1 cellular context compared by ENCODE assay signal in the genomic region with DNA sequence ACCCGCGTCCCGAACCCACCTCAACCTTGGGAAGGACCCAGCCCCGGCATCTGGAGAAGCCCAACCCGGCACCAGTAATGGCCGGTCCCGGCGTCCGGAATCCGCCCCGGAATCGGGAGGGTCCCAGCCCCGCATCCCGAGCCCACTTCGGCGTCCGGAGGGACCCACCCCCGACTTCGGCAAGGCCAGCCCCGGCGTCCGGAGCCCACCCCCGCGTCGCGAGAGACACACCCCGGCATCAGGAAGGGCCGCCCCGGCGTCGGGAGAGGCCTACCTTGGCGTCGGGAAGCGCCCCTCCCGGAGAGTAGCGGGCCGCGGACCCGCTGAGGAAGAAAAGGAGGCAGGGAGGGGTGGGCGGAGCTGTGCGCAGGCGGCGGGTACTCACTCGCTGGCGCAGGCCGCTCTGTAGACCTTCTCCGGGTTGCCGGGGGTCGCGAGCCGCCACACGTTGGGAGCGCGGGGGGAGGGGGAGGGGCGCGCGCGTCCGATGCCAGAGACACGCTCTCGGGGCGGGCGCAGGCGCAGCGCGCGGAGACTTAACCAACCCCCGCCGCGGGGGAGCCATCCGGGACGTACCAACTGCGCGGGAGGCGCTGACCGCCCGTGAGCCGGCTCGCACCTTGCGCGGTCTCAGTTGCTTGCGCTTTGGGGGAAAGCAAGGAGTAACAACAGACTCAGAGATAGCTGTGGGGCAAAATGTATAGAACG.
TF ChIP-seq lines count a peak whose summit lies in the region.

A gene (minus strand): TSS at position 515 of the 708 bp plus-strand sequence. CDS start 24,164 bp downstream, outside the sequence.

TF ChIP-seq in HepG2, 621 proteins besides CTCF, POLR2A, EP300 and RAD21 (continued from another document and continues in another):
- TF ChIP-seq, protein P1, sequence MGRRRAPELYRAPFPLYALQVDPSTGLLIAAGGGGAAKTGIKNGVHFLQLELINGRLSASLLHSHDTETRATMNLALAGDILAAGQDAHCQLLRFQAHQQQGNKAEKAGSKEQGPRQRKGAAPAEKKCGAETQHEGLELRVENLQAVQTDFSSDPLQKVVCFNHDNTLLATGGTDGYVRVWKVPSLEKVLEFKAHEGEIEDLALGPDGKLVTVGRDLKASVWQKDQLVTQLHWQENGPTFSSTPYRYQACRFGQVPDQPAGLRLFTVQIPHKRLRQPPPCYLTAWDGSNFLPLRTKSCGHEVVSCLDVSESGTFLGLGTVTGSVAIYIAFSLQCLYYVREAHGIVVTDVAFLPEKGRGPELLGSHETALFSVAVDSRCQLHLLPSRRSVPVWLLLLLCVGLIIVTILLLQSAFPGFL (CRISPR knock-in tag; IDR thresholded peaks at IDR 0.05): no peak
- no peak for TF ChIP-seq ATF1 (CRISPR knock-in tag; IDR thresholded peaks at IDR 0.05)
- peak; percentile 24; the same call in 1 of the 2 replicates for TF ChIP-seq HNF4G (IDR thresholded peaks at IDR 0.05; ENCODE audit: borderline replicate concordance, low read depth, low read length)
- no peak for TF ChIP-seq HNF4G (CRISPR knock-in tag; IDR thresholded peaks at IDR 0.05; ENCODE audit: borderline replicate concordance, low read depth)
- TF ChIP-seq ZNF780A (CRISPR knock-in tag; IDR thresholded peaks at IDR 0.05): peak; percentile 79; the same call in 1 of the 2 replicates
- TF ChIP-seq ZNF670 (CRISPR knock-in tag; IDR thresholded peaks at IDR 0.05; ENCODE audit: borderline replicate concordance): peak; percentile 70; the same call in 1 of the 2 replicates
- TF ChIP-seq, protein P2, sequence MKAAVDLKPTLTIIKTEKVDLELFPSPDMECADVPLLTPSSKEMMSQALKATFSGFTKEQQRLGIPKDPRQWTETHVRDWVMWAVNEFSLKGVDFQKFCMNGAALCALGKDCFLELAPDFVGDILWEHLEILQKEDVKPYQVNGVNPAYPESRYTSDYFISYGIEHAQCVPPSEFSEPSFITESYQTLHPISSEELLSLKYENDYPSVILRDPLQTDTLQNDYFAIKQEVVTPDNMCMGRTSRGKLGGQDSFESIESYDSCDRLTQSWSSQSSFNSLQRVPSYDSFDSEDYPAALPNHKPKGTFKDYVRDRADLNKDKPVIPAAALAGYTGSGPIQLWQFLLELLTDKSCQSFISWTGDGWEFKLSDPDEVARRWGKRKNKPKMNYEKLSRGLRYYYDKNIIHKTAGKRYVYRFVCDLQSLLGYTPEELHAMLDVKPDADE (CRISPR knock-in tag; IDR thresholded peaks at IDR 0.05): no peak
- TF ChIP-seq, protein P3, sequence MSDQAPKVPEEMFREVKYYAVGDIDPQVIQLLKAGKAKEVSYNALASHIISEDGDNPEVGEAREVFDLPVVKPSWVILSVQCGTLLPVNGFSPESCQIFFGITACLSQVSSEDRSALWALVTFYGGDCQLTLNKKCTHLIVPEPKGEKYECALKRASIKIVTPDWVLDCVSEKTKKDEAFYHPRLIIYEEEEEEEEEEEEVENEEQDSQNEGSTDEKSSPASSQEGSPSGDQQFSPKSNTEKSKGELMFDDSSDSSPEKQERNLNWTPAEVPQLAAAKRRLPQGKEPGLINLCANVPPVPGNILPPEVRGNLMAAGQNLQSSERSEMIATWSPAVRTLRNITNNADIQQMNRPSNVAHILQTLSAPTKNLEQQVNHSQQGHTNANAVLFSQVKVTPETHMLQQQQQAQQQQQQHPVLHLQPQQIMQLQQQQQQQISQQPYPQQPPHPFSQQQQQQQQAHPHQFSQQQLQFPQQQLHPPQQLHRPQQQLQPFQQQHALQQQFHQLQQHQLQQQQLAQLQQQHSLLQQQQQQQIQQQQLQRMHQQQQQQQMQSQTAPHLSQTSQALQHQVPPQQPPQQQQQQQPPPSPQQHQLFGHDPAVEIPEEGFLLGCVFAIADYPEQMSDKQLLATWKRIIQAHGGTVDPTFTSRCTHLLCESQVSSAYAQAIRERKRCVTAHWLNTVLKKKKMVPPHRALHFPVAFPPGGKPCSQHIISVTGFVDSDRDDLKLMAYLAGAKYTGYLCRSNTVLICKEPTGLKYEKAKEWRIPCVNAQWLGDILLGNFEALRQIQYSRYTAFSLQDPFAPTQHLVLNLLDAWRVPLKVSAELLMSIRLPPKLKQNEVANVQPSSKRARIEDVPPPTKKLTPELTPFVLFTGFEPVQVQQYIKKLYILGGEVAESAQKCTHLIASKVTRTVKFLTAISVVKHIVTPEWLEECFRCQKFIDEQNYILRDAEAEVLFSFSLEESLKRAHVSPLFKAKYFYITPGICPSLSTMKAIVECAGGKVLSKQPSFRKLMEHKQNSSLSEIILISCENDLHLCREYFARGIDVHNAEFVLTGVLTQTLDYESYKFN (CRISPR knock-in tag; conservative IDR thresholded peaks at IDR 0.05): peak; percentile 45
- TF ChIP-seq ZNF839 (CRISPR knock-in tag; IDR thresholded peaks at IDR 0.05; ENCODE audit: borderline replicate concordance): no peak; the same call in 1 of the 2 replicates
- TF ChIP-seq THYN1 (CRISPR knock-in tag; IDR thresholded peaks at IDR 0.05; ENCODE audit: borderline replicate concordance, low read depth): no peak
- TF ChIP-seq ZNF550 (CRISPR knock-in tag; IDR thresholded peaks at IDR 0.05; ENCODE audit: borderline replicate concordance): no peak
- TF ChIP-seq, protein P4, sequence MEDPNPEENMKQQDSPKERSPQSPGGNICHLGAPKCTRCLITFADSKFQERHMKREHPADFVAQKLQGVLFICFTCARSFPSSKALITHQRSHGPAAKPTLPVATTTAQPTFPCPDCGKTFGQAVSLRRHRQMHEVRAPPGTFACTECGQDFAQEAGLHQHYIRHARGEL (CRISPR knock-in tag; IDR thresholded peaks at IDR 0.05): no peak
- TF ChIP-seq MXI1 (IDR thresholded peaks at IDR 0.05; ENCODE audit: borderline replicate concordance, low read depth, low read length): peak; percentile 65; the same call in 1 of the 3 replicates
- TF ChIP-seq, protein P5, sequence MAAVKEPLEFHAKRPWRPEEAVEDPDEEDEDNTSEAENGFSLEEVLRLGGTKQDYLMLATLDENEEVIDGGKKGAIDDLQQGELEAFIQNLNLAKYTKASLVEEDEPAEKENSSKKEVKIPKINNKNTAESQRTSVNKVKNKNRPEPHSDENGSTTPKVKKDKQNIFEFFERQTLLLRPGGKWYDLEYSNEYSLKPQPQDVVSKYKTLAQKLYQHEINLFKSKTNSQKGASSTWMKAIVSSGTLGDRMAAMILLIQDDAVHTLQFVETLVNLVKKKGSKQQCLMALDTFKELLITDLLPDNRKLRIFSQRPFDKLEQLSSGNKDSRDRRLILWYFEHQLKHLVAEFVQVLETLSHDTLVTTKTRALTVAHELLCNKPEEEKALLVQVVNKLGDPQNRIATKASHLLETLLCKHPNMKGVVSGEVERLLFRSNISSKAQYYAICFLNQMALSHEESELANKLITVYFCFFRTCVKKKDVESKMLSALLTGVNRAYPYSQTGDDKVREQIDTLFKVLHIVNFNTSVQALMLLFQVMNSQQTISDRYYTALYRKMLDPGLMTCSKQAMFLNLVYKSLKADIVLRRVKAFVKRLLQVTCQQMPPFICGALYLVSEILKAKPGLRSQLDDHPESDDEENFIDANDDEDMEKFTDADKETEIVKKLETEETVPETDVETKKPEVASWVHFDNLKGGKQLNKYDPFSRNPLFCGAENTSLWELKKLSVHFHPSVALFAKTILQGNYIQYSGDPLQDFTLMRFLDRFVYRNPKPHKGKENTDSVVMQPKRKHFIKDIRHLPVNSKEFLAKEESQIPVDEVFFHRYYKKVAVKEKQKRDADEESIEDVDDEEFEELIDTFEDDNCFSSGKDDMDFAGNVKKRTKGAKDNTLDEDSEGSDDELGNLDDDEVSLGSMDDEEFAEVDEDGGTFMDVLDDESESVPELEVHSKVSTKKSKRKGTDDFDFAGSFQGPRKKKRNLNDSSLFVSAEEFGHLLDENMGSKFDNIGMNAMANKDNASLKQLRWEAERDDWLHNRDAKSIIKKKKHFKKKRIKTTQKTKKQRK (IDR thresholded peaks at IDR 0.05; ENCODE audit: low read length): no peak
- peak; percentile 71; the same call in 1 of the 2 replicates for TF ChIP-seq ZNF709 (CRISPR knock-in tag; IDR thresholded peaks at IDR 0.05)
- TF ChIP-seq ZNF83 (CRISPR knock-in tag; IDR thresholded peaks at IDR 0.05; ENCODE audit: borderline replicate concordance): no peak; the same call in 1 of the 2 replicates
- TF ChIP-seq ZNF224 (CRISPR knock-in tag; IDR thresholded peaks at IDR 0.05): no peak
- no peak; the same call in 1 of the 2 replicates for TF ChIP-seq TMF1 (CRISPR knock-in tag; IDR thresholded peaks at IDR 0.05; ENCODE audit: low read depth)
- TF ChIP-seq ZNF121 (CRISPR knock-in tag; IDR thresholded peaks at IDR 0.05): no peak
- TF ChIP-seq ZNF562 (CRISPR knock-in tag; IDR thresholded peaks at IDR 0.05; ENCODE audit: borderline replicate concordance): no peak
- no peak for TF ChIP-seq SYNCRIP (IDR thresholded peaks at IDR 0.05; ENCODE audit: insufficient read depth, low read depth, low read length)
- no peak for TF ChIP-seq ZSCAN30 (CRISPR knock-in tag; IDR thresholded peaks at IDR 0.05)
- TF ChIP-seq, protein P6, sequence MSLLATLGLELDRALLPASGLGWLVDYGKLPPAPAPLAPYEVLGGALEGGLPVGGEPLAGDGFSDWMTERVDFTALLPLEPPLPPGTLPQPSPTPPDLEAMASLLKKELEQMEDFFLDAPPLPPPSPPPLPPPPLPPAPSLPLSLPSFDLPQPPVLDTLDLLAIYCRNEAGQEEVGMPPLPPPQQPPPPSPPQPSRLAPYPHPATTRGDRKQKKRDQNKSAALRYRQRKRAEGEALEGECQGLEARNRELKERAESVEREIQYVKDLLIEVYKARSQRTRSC (CRISPR knock-in tag; IDR thresholded peaks at IDR 0.05; ENCODE audit: low read depth): no peak
- no peak; the same call in 1 of the 2 replicates for TF ChIP-seq GPN1 (CRISPR knock-in tag; IDR thresholded peaks at IDR 0.05; ENCODE audit: borderline replicate concordance)
- 0 out of 2 replicates have a peak, but pooled peaks have one; percentile 17 for TF ChIP-seq ARNT2 (CRISPR knock-in tag; IDR thresholded peaks at IDR 0.05; ENCODE audit: low read depth)
- TF ChIP-seq, protein P7, sequence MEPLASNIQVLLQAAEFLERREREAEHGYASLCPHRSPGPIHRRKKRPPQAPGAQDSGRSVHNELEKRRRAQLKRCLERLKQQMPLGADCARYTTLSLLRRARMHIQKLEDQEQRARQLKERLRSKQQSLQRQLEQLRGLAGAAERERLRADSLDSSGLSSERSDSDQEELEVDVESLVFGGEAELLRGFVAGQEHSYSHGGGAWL (CRISPR knock-in tag; IDR thresholded peaks at IDR 0.05): peak; percentile 72
- TF ChIP-seq, protein P8, sequence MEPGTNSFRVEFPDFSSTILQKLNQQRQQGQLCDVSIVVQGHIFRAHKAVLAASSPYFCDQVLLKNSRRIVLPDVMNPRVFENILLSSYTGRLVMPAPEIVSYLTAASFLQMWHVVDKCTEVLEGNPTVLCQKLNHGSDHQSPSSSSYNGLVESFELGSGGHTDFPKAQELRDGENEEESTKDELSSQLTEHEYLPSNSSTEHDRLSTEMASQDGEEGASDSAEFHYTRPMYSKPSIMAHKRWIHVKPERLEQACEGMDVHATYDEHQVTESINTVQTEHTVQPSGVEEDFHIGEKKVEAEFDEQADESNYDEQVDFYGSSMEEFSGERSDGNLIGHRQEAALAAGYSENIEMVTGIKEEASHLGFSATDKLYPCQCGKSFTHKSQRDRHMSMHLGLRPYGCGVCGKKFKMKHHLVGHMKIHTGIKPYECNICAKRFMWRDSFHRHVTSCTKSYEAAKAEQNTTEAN (CRISPR knock-in tag; conservative IDR thresholded peaks at IDR 0.05): no peak
- no peak for TF ChIP-seq ZKSCAN5 (CRISPR knock-in tag; IDR thresholded peaks at IDR 0.05)
- TF ChIP-seq CEBPB (IDR thresholded peaks at IDR 0.05; ENCODE audit: borderline replicate concordance, low read depth, low read length): no peak
- TF ChIP-seq ZNF10 (CRISPR knock-in tag; IDR thresholded peaks at IDR 0.05; ENCODE audit: borderline replicate concordance, low read depth): no peak
- TF ChIP-seq RXRB (CRISPR knock-in tag; IDR thresholded peaks at IDR 0.05; ENCODE audit: borderline replicate concordance): peak; percentile 61
- no peak for TF ChIP-seq ZNF468 (CRISPR knock-in tag; IDR thresholded peaks at IDR 0.05)
- TF ChIP-seq AKAP8 (CRISPR knock-in tag; IDR thresholded peaks at IDR 0.05): no peak
- TF ChIP-seq GTF2F1 (IDR thresholded peaks at IDR 0.05; ENCODE audit: low read length): no peak
- no peak for TF ChIP-seq SCMH1 (CRISPR knock-in tag; IDR thresholded peaks at IDR 0.05; ENCODE audit: borderline replicate concordance)
- TF ChIP-seq, protein P9, sequence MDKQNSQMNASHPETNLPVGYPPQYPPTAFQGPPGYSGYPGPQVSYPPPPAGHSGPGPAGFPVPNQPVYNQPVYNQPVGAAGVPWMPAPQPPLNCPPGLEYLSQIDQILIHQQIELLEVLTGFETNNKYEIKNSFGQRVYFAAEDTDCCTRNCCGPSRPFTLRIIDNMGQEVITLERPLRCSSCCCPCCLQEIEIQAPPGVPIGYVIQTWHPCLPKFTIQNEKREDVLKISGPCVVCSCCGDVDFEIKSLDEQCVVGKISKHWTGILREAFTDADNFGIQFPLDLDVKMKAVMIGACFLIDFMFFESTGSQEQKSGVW (CRISPR knock-in tag; IDR thresholded peaks at IDR 0.05; ENCODE audit: borderline replicate concordance): no peak
- TF ChIP-seq ZNF557 (CRISPR knock-in tag; IDR thresholded peaks at IDR 0.05): no peak
- no peak for TF ChIP-seq MAFG (CRISPR knock-in tag; IDR thresholded peaks at IDR 0.05)
- TF ChIP-seq ZFP41 (CRISPR knock-in tag; IDR thresholded peaks at IDR 0.05; ENCODE audit: borderline replicate concordance): peak; percentile 26; the same call in 1 of the 2 replicates
- TF ChIP-seq ARNTL (CRISPR knock-in tag; IDR thresholded peaks at IDR 0.05): peak; percentile 20; the same call in 1 of the 2 replicates
- TF ChIP-seq MAFK (conservative IDR thresholded peaks at IDR 0.05 in 1 of 2, IDR thresholded peaks at IDR 0.05 in 1 of 2; ENCODE audit: low read length in 2 of 2): no peak
- TF ChIP-seq ZSCAN21 (CRISPR knock-in tag; IDR thresholded peaks at IDR 0.05; ENCODE audit: borderline replicate concordance): no peak; the same call in 1 of the 2 replicates
- TF ChIP-seq FOXK1 (CRISPR knock-in tag; IDR thresholded peaks at IDR 0.05; ENCODE audit: borderline replicate concordance, low read depth): no peak; the same call in 1 of the 2 replicates
- no peak for TF ChIP-seq CAMTA2 (CRISPR knock-in tag; IDR thresholded peaks at IDR 0.05; ENCODE audit: borderline replicate concordance)
- TF ChIP-seq ZNF274 (CRISPR knock-in tag; IDR thresholded peaks at IDR 0.05): no peak
- TF ChIP-seq ZNF7 (CRISPR knock-in tag; IDR thresholded peaks at IDR 0.05): no peak
- TF ChIP-seq, protein P10, sequence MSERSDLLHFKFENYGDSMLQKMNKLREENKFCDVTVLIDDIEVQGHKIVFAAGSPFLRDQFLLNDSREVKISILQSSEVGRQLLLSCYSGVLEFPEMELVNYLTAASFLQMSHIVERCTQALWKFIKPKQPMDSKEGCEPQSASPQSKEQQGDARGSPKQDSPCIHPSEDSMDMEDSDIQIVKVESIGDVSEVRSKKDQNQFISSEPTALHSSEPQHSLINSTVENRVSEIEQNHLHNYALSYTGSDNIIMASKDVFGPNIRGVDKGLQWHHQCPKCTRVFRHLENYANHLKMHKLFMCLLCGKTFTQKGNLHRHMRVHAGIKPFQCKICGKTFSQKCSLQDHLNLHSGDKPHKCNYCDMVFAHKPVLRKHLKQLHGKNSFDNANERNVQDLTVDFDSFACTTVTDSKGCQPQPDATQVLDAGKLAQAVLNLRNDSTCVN (CRISPR knock-in tag; IDR thresholded peaks at IDR 0.05; ENCODE audit: borderline replicate concordance): no peak
- TF ChIP-seq POLR2AphosphoS5 (IDR thresholded peaks at IDR 0.05; ENCODE audit: low read depth, low read length): peak; percentile 63
